6 cellular contexts compared by ENCODE assay signal in genomic region chr2:234697300-234697876, GRCh38.
A peak's percentile ranks its signal among the peaks of the same experiment; 100 is the strongest.
DNase-seq lines count a peak whose midpoint lies in the region; ATAC-seq, FAIRE-seq and TF ChIP-seq lines count a peak whose summit lies in the region.
"Not testable (repeated sequence)": the region's sequence is repeated elsewhere in the genome, so short reads cannot be mapped to it uniquely, and the experiment has no call there.

No MANE protein-coding gene starts in this region.

- peaks cover 39% of the 10 kb centered on the region for H3K9me3 ChIP-seq in A549
- peaks cover 35 to 43% of the 10 kb centered on the region in 2 experiments for H3K9me3 ChIP-seq in H1 (ENCODE audit: insufficient read depth in 2 of 2, low read depth in 1 of 2, low read length in 1 of 2)
- H3K9me3 ChIP-seq in right atrium auricular region: peaks cover 0 to 18% of the 10 kb centered on the region in 2 donors
- not testable (repeated sequence) for H3K9me3 ChIP-seq in liver (ENCODE audit: control insufficient read depth in 4 of 4, low read length in 3 of 4); small intestine (ENCODE audit: control insufficient read depth, low read depth)

- H3K9ac ChIP-seq in H1 (replicated peaks in 1 of 4; ENCODE audit: extremely low read depth in 1 of 4, low read depth in 3 of 4, low read length in 3 of 4); liver (ENCODE audit: low read depth in 1 of 2, low read length in 2 of 2): not testable (repeated sequence)

- DNase-seq in A549 (ENCODE audit: low read depth in 1 of 2, low spot score in 1 of 2): not testable (repeated sequence)
- DNase-seq in LoVo (ENCODE audit: low spot score): peak; percentile 41
- peak in 1 of 2 experiments; percentile 40 for DNase-seq in H1 (ENCODE audit: low read depth in 1 of 2, low spot score in 2 of 2)
- DNase-seq in right atrium auricular region (ENCODE audit: low spot score): peak; percentile 16
- DNase-seq in small intestine: peak; percentile 50

- not testable (repeated sequence) for H3K4me3 ChIP-seq in A549; H1 (ENCODE audit: extremely low read depth in 1 of 4, insufficient read depth in 2 of 4, low read depth in 3 of 4, low read length in 4 of 4); right atrium auricular region; liver (ENCODE audit: low read depth in 1 of 3, low read length in 3 of 3); small intestine (ENCODE audit: low read depth in 1 of 2, low read length in 2 of 2)

- H4K5ac ChIP-seq in H1 (ENCODE audit: insufficient read length, low read depth, low read length): not testable (repeated sequence)

- FAIRE-seq in A549 (lab: Jason Lieb, UNC); H1 (lab: Jason Lieb, UNC); small intestine (lab: Jason Lieb, UNC): not testable (repeated sequence)

- not testable (repeated sequence) for H2BK15ac ChIP-seq in H1 (ENCODE audit: low read length)

- not testable (repeated sequence) for H3K27me3 ChIP-seq in H1 (replicated peaks in 1 of 4; ENCODE audit: control insufficient read depth in 3 of 4, extremely low read depth in 1 of 4, insufficient read depth in 3 of 4, low read length in 3 of 4); right atrium auricular region; liver (ENCODE audit: control insufficient read depth in 4 of 4, insufficient read depth in 4 of 4, low read length in 3 of 4); small intestine (ENCODE audit: control insufficient read depth in 2 of 2, insufficient read depth in 2 of 2, low read length in 2 of 2)

- not testable (repeated sequence) for H3K18ac ChIP-seq in H1 (ENCODE audit: extremely low read depth, low read length)

- H3K23ac ChIP-seq in H1 (ENCODE audit: insufficient read length): not testable (repeated sequence)

- not testable (repeated sequence) for H2BK5ac ChIP-seq in H1 (ENCODE audit: low read depth, low read length)

- H3K4ac ChIP-seq in H1 (replicated peaks; ENCODE audit: insufficient read length, low read depth, low read length): not testable (repeated sequence)

- not testable (repeated sequence) for H2BK120ac ChIP-seq in H1 (replicated peaks; ENCODE audit: low read depth, low read length)

- not testable (repeated sequence) for H2AFZ ChIP-seq in H1 (ENCODE audit: low read length)

- TF ChIP-seq EP300 in A549 (IDR thresholded peaks at IDR 0.05); H1 (IDR thresholded peaks at IDR 0.05; ENCODE audit: borderline replicate concordance in 1 of 2, low read depth in 2 of 2, low read length in 2 of 2): not testable (repeated sequence)

- H3K23me2 ChIP-seq in H1 (ENCODE audit: low read depth, low read length): not testable (repeated sequence)

- not testable (repeated sequence) for H4K8ac ChIP-seq in H1 (ENCODE audit: extremely low read depth, insufficient read depth, low read length)

- not testable (repeated sequence) for H2BK20ac ChIP-seq in H1 (ENCODE audit: low read length)

- H2AK5ac ChIP-seq in H1 (ENCODE audit: low read depth, low read length): not testable (repeated sequence)

- not testable (repeated sequence) for H2BK12ac ChIP-seq in H1 (ENCODE audit: low read depth, low read length)

- H3K56ac ChIP-seq in H1 (replicated peaks; ENCODE audit: insufficient read length, low read depth, low read length): not testable (repeated sequence)

- ATAC-seq in A549: not testable (repeated sequence)

- TF ChIP-seq CTCF in A549 (IDR thresholded peaks at IDR 0.05); H1 (IDR thresholded peaks at IDR 0.05; ENCODE audit: control extremely low read depth in 1 of 3, insufficient read depth in 1 of 3, low read depth in 1 of 3, low read length in 3 of 3); right atrium auricular region (IDR thresholded peaks at IDR 0.05); liver (IDR thresholded peaks at IDR 0.05; ENCODE audit: low read depth, low read length, missing input control): not testable (repeated sequence)

- CTCF ChIA-PET in A549 (lab: Yijun Ruan, JAX); H1 (lab: Charles Lee; ENCODE audit: partially characterized antibody): not testable (repeated sequence)

- not testable (repeated sequence) for TF ChIP-seq POLR2A in A549 (IDR thresholded peaks at IDR 0.05; ENCODE audit: low read length); H1 (IDR thresholded peaks at IDR 0.05; ENCODE audit: control extremely low read depth in 1 of 2, low read depth in 2 of 2, low read length in 2 of 2)

- H3K27ac ChIP-seq in A549; H1 (ENCODE audit: low read depth, low read length); right atrium auricular region; liver (ENCODE audit: low read depth in 1 of 2, low read length in 2 of 2); small intestine (ENCODE audit: low read depth in 1 of 2, low read length in 1 of 2): not testable (repeated sequence)

- TF ChIP-seq RAD21 in A549 (conservative IDR thresholded peaks at IDR 0.05 in 1 of 2, IDR thresholded peaks at IDR 0.05 in 1 of 2); H1 (IDR thresholded peaks at IDR 0.05 in 1 of 2, conservative IDR thresholded peaks at IDR 0.05 in 1 of 2; ENCODE audit: low read depth in 2 of 2, low read length in 2 of 2); liver (IDR thresholded peaks at IDR 0.05): not testable (repeated sequence)

- H3K14ac ChIP-seq in H1 (ENCODE audit: insufficient read length): not testable (repeated sequence)

- not testable (repeated sequence) for H3K36me3 ChIP-seq in H1 (ENCODE audit: control insufficient read depth in 2 of 4, insufficient read depth in 4 of 4, low read length in 3 of 4); right atrium auricular region; liver (ENCODE audit: control insufficient read depth in 4 of 4, insufficient read depth in 3 of 4, low read depth in 1 of 4, low read length in 3 of 4); small intestine (ENCODE audit: control insufficient read depth in 2 of 2, insufficient read depth in 2 of 2, low read length in 2 of 2)

- not testable (repeated sequence) for H3K4me2 ChIP-seq in A549; H1 (ENCODE audit: insufficient read depth in 1 of 2, low read depth in 2 of 2, low read length in 2 of 2)

- not testable (repeated sequence) for H4K20me1 ChIP-seq in H1 (replicated peaks in 1 of 2; ENCODE audit: control insufficient read depth in 1 of 2, insufficient read depth in 2 of 2, low read length in 2 of 2)

- H3K4me1 ChIP-seq in A549; H1 (replicated peaks in 1 of 4; ENCODE audit: control insufficient read depth in 3 of 4, insufficient read depth in 4 of 4, low read length in 3 of 4); right atrium auricular region; liver (ENCODE audit: control insufficient read depth in 4 of 4, insufficient read depth in 4 of 4, low read length in 3 of 4); small intestine (ENCODE audit: control insufficient read depth in 2 of 2, insufficient read depth in 1 of 2, low read depth in 1 of 2, low read length in 1 of 2): not testable (repeated sequence)

- POLR2A ChIA-PET in A549 (lab: Yijun Ruan, JAX); H1 (lab: Charles Lee; ENCODE audit: partially characterized antibody): not testable (repeated sequence)

- H4K91ac ChIP-seq in H1 (replicated peaks; ENCODE audit: insufficient read length, low read length): not testable (repeated sequence)

- H3K79me1 ChIP-seq in H1 (ENCODE audit: low read depth, low read length): not testable (repeated sequence)

- not testable (repeated sequence) for H3K79me2 ChIP-seq in H1 (ENCODE audit: control insufficient read depth in 1 of 2, insufficient read depth in 2 of 2, low read length in 2 of 2)

TF ChIP-seq in A549, 52 proteins besides CTCF, POLR2A, EP300 and RAD21:
- peak; percentile 99 for TF ChIP-seq ZFP36 (IDR thresholded peaks at IDR 0.05; ENCODE audit: borderline replicate concordance, partially characterized antibody)

TF ChIP-seq in H1, 55 proteins besides CTCF, POLR2A, EP300 and RAD21:
- TF ChIP-seq KDM1A (IDR thresholded peaks at IDR 0.05; ENCODE audit: borderline replicate concordance, low read length): peak; percentile 65; the same call in 1 of the 2 replicates

TF ChIP-seq in liver, 16 proteins besides CTCF, POLR2A, EP300 and RAD21:
- peak; percentile 31 to 32 for TF ChIP-seq HNF4A (conservative IDR thresholded peaks at IDR 0.05)
- TF ChIP-seq RXRA (IDR thresholded peaks at IDR 0.05): peak; percentile 25 to 27
